In the genomic region with DNA sequence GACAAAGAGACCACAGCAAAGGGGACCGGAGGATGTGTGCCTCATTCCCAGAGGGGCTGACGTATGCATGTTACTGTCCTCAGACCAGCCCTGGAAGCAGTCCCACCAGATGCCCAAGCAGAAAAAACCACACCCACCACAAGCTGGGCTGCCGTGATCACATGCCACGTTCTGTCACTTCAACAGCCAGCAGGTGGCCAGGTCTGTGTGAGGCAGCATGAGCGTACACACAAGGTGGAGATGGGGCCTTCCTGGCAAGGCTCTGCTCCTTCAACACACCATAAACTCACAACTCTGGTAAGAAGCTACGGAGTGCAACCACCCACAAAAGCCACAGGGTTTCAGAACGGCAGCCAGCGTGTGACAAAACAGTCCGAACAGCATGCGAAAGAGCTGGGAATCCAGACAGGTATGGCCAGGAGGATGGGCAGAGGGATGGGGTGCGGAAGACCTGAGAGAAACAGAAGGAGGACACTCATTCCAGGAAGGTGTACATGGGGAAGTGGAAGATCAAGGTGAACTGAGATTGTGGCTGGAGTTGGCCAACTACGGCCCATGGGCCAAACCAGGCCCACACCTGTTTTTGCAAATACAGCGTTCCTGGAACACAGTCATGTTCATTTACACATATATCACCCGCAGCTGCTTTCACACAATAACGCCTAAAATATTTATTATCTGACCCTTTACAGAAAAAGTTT, we compare ENCODE assay signal across 8 cellular contexts. TPM values are rescaled to one million over a fixed set of nuclear protein-coding genes. Genes with fewer than 3 reads are reported as not detected.
DNase-seq lines count a peak whose midpoint lies in the region; ATAC-seq and TF ChIP-seq lines count a peak whose summit lies in the region.

No MANE protein-coding gene starts in this region.

- H3K36me3 Mint-ChIP-seq in activated T-helper 2 cell treated with anti-CD3 and anti-CD28 coated beads, Interferon-gamma antibody, Interleukin-2, Interleukin-4, amounts not matched to agents 10 μg/mL and 5 μg/mL and 100 μg/mL, durations not matched to agents 14 hours and 24 hours and 36 hours (ENCODE audit: low read depth), result peaks cover 75% of the 10 kb centered on the region
- H3K36me3 Mint-ChIP-seq in natural killer cell treated with Interleukin-12 subunit alpha and Interleukin-12 subunit beta and Interleukin-15 and Interleukin-18, amount 100 ng/mL, for 72 hours, result peaks cover 55% of the 10 kb centered on the region
- peaks cover 25% of the 10 kb centered on the region for H3K36me3 Mint-ChIP-seq in neural progenitor cell

- H3K36me3 ChIP-seq in neural progenitor cell, result peaks cover 8% of the 10 kb centered on the region

- H3K27me3 Mint-ChIP-seq in activated T-helper 2 cell treated with anti-CD3 and anti-CD28 coated beads, Interferon-gamma antibody, Interleukin-2, Interleukin-4, amounts not matched to agents 10 μg/mL and 5 μg/mL and 100 μg/mL, durations not matched to agents 14 hours and 24 hours and 36 hours (ENCODE audit: low read depth), result no peaks in the 10 kb centered on the region
- H3K27me3 Mint-ChIP-seq in natural killer cell treated with Interleukin-12 subunit alpha and Interleukin-12 subunit beta and Interleukin-15 and Interleukin-18, amount 100 ng/mL, for 72 hours, result no peaks in the 10 kb centered on the region
- peaks cover 2% of the 10 kb centered on the region for H3K27me3 Mint-ChIP-seq in neural progenitor cell (ENCODE audit: insufficient read depth, low read depth)

- no peaks in the 10 kb centered on the region for H3K27me3 ChIP-seq in neural progenitor cell

- H3K27ac ChIP-seq in neural progenitor cell, result no peak overlapping the region

- H4K20me1 ChIP-seq in neural progenitor cell (ENCODE audit: low read depth), result peaks cover 3% of the 10 kb centered on the region

- no peaks in the 10 kb centered on the region for H3K9me3 ChIP-seq in neural progenitor cell (ENCODE audit: low read depth)

- H2AFZ ChIP-seq in neural progenitor cell (replicated peaks), result no peak overlapping the region

- ATAC-seq in GM18502 (IDR thresholded peaks at IDR 0.05; ENCODE audit: poor library complexity, unreplicated experiment) (peak; percentile 87), HG02571 (IDR thresholded peaks at IDR 0.05; ENCODE audit: unreplicated experiment) (peak; percentile 80)
- peak; percentile 82 to 90 for ATAC-seq in natural killer cell treated with Interleukin-12 subunit alpha and Interleukin-12 subunit beta and Interleukin-15 and Interleukin-18, amount 100 ng/mL, for 72 hours

- H3K27ac Mint-ChIP-seq in activated T-helper 2 cell treated with anti-CD3 and anti-CD28 coated beads, Interferon-gamma antibody, Interleukin-2, Interleukin-4, amounts not matched to agents 10 μg/mL and 5 μg/mL and 100 μg/mL, durations not matched to agents 14 hours and 24 hours and 36 hours, result no peak overlapping the region
- H3K27ac Mint-ChIP-seq in natural killer cell treated with Interleukin-12 subunit alpha and Interleukin-12 subunit beta and Interleukin-15 and Interleukin-18, amount 100 ng/mL, for 72 hours, result peak overlapping the region in 1 of 2 donors; percentile 69
- no peak overlapping the region for H3K27ac Mint-ChIP-seq in neural progenitor cell

- no peaks in the 10 kb centered on the region for H3K79me2 ChIP-seq in neural progenitor cell (ENCODE audit: low read depth)

- peaks cover 42% of the 10 kb centered on the region for H3K4me1 Mint-ChIP-seq in activated T-helper 2 cell treated with anti-CD3 and anti-CD28 coated beads, Interferon-gamma antibody, Interleukin-2, Interleukin-4, amounts not matched to agents 10 μg/mL and 5 μg/mL and 100 μg/mL, durations not matched to agents 14 hours and 24 hours and 36 hours (ENCODE audit: low read depth)
- H3K4me1 Mint-ChIP-seq in natural killer cell treated with Interleukin-12 subunit alpha and Interleukin-12 subunit beta and Interleukin-15 and Interleukin-18, amount 100 ng/mL, for 72 hours (ENCODE audit: low read depth in 2 of 2), result peaks cover 31 to 42% of the 10 kb centered on the region in 2 donors
- no peaks in the 10 kb centered on the region for H3K4me1 Mint-ChIP-seq in neural progenitor cell

- H3K4me3 Mint-ChIP-seq in activated T-helper 2 cell treated with anti-CD3 and anti-CD28 coated beads, Interferon-gamma antibody, Interleukin-2, Interleukin-4, amounts not matched to agents 10 μg/mL and 5 μg/mL and 100 μg/mL, durations not matched to agents 14 hours and 24 hours and 36 hours (ENCODE audit: low read depth), result peak overlapping the region; percentile 41
- H3K4me3 Mint-ChIP-seq in natural killer cell treated with Interleukin-12 subunit alpha and Interleukin-12 subunit beta and Interleukin-15 and Interleukin-18, amount 100 ng/mL, for 72 hours, result peak overlapping the region; percentile 65
- no peak overlapping the region for H3K4me3 Mint-ChIP-seq in neural progenitor cell

- intact Hi-C loops in activated T-helper 2 cell treated with anti-CD3 and anti-CD28 coated beads, Interferon-gamma antibody, Interleukin-2, Interleukin-4, amounts not matched to agents 10 μg/mL and 5 μg/mL and 100 μg/mL, durations not matched to agents 14 hours and 24 hours and 36 hours (cut with micrococcal nuclease), result loop anchor here (1.0 to 10.0 kb wide), 3 partner anchors 28 to 416 kb away; a partner anchor contains a TSS
- intact Hi-C loops in lower leg skin (cut with DNase I; ENCODE audit: low total_unique reads), result no loop called here

- no peaks in the 10 kb centered on the region for H3K4me1 ChIP-seq in neural progenitor cell

- H3K9me3 Mint-ChIP-seq in activated T-helper 2 cell treated with anti-CD3 and anti-CD28 coated beads, Interferon-gamma antibody, Interleukin-2, Interleukin-4, amounts not matched to agents 10 μg/mL and 5 μg/mL and 100 μg/mL, durations not matched to agents 14 hours and 24 hours and 36 hours, result no peaks in the 10 kb centered on the region
- H3K9me3 Mint-ChIP-seq in natural killer cell treated with Interleukin-12 subunit alpha and Interleukin-12 subunit beta and Interleukin-15 and Interleukin-18, amount 100 ng/mL, for 72 hours, result no peaks in the 10 kb centered on the region
- no peaks in the 10 kb centered on the region for H3K9me3 Mint-ChIP-seq in neural progenitor cell

- H3F3A ChIP-seq in neural progenitor cell (ENCODE audit: low read depth), result peaks cover 7% of the 10 kb centered on the region

- TF ChIP-seq CTCF in lower leg skin (IDR thresholded peaks at IDR 0.05), result no peak
- no peak for TF ChIP-seq CTCF in neural progenitor cell (IDR thresholded peaks at IDR 0.05)

- peak; percentile 22 for DNase-seq in NCI-H2107 (lab: John Stamatoyannopoulos, UW)
- DNase-seq in activated T-helper 2 cell treated with anti-CD3 and anti-CD28 coated beads, Interferon-gamma antibody, Interleukin-2, Interleukin-4, amounts not matched to agents 10 μg/mL and 5 μg/mL and 100 μg/mL, durations not matched to agents 14 hours and 24 hours and 36 hours (ENCODE audit: low spot score), result peak; percentile 60
- DNase-seq in natural killer cell treated with Interleukin-12 subunit alpha and Interleukin-12 subunit beta and Interleukin-15 and Interleukin-18, amount 100 ng/mL, for 72 hours (ENCODE audit: low spot score), result no peak
- no peak for DNase-seq in HPDE6-E6E7 (ENCODE audit: extremely low spot score)
- no peak for DNase-seq in lower leg skin (ENCODE audit: low spot score in 2 of 2)
- no peak for DNase-seq in neural progenitor cell (ENCODE audit: low spot score)

- H3K9ac ChIP-seq in neural progenitor cell, result no peak overlapping the region

- WGBS in lower leg skin, 2 donors, result 74 to 80% methylated on average over 15 of the region's 15 CpGs

- H3K4me3 ChIP-seq in lower leg skin (ENCODE audit: low read depth, poor library complexity, severe bottlenecking) (no peak overlapping the region), neural progenitor cell (no peak overlapping the region)

- no peak overlapping the region for H3K4me2 ChIP-seq in neural progenitor cell

- no peak for TF ChIP-seq POLR2A in lower leg skin (IDR thresholded peaks at IDR 0.05)

RNA-seq across cellular contexts. Expression of a gene that starts 27.9 kb away (rescaled TPM):
- total RNA-seq in activated T-helper 2 cell treated with anti-CD3 and anti-CD28 coated beads, Interferon-gamma antibody, Interleukin-2, Interleukin-4, amounts not matched to agents 10 μg/mL and 5 μg/mL and 100 μg/mL, durations not matched to agents 14 hours and 24 hours and 36 hours, result 54.5 and 58.1 TPM in 2 replicates
- 10 to 100 TPM; 65.4 to 83.4 TPM for total RNA-seq in natural killer cell treated with Interleukin-12 subunit alpha and Interleukin-12 subunit beta and Interleukin-15 and Interleukin-18, amount 100 ng/mL, for 72 hours
- 10 to 100 TPM; 57.0 to 98.8 (median 81.4) TPM for total RNA-seq in lower leg skin
- total RNA-seq in neural progenitor cell (ENCODE audit: low replicate concordance), result 52.3 and 54.4 TPM in 2 replicates

RNA-seq across cellular contexts. Expression of a gene that starts 46.2 kb away (rescaled TPM):
- 0.28 TPM in 1 of 2 replicates, not detected in the other for total RNA-seq in activated T-helper 2 cell treated with anti-CD3 and anti-CD28 coated beads, Interferon-gamma antibody, Interleukin-2, Interleukin-4, amounts not matched to agents 10 μg/mL and 5 μg/mL and 100 μg/mL, durations not matched to agents 14 hours and 24 hours and 36 hours
- total RNA-seq in natural killer cell treated with Interleukin-12 subunit alpha and Interleukin-12 subunit beta and Interleukin-15 and Interleukin-18, amount 100 ng/mL, for 72 hours, result not detected
- total RNA-seq in lower leg skin, result not detected
- not detected in 2 replicates for total RNA-seq in neural progenitor cell (ENCODE audit: low replicate concordance)

RNA-seq across cellular contexts. Expression of a gene that starts 56.1 kb away (rescaled TPM):
- 16.7 and 19.9 TPM in 2 replicates for total RNA-seq in activated T-helper 2 cell treated with anti-CD3 and anti-CD28 coated beads, Interferon-gamma antibody, Interleukin-2, Interleukin-4, amounts not matched to agents 10 μg/mL and 5 μg/mL and 100 μg/mL, durations not matched to agents 14 hours and 24 hours and 36 hours
- 10 to 100 TPM in 1 of 2 donors, 1 to 10 TPM in 1; 7.3 to 21.0 TPM for total RNA-seq in natural killer cell treated with Interleukin-12 subunit alpha and Interleukin-12 subunit beta and Interleukin-15 and Interleukin-18, amount 100 ng/mL, for 72 hours
- total RNA-seq in lower leg skin (10 to 100 TPM in 3 of 4 donors, 1 to 10 TPM in 1; 8.0 to 14.2 (median 12.0) TPM), neural progenitor cell (ENCODE audit: low replicate concordance) (71.8 and 101 TPM in 2 replicates)

RNA-seq across cellular contexts. Expression of a gene that starts 56.3 kb away (rescaled TPM):
- total RNA-seq in activated T-helper 2 cell treated with anti-CD3 and anti-CD28 coated beads, Interferon-gamma antibody, Interleukin-2, Interleukin-4, amounts not matched to agents 10 μg/mL and 5 μg/mL and 100 μg/mL, durations not matched to agents 14 hours and 24 hours and 36 hours, result 0.09 TPM in 1 of 2 replicates, not detected in the other
- not detected for total RNA-seq in natural killer cell treated with Interleukin-12 subunit alpha and Interleukin-12 subunit beta and Interleukin-15 and Interleukin-18, amount 100 ng/mL, for 72 hours
- total RNA-seq in lower leg skin, result 1 to 10 TPM in 1 of 4 donors, under 1 TPM in 1, not detected in 2; 0.71 to 1.0 TPM
- 0.11 and 0.12 TPM in 2 replicates for total RNA-seq in neural progenitor cell (ENCODE audit: low replicate concordance)

Comparison
In these comparisons a context has a peak if more than half of its experiments do, and no peak if none do; other contexts are left out.
1. DNase-seq: peak in NCI-H2107 (single experiment) and activated T-helper 2 cell treated with anti-CD3 and anti-CD28 coated beads, Interferon-gamma antibody, Interleukin-2, Interleukin-4, amounts not matched to agents 10 μg/mL and 5 μg/mL and 100 μg/mL, durations not matched to agents 14 hours and 24 hours and 36 hours (single experiment); none in natural killer cell treated with Interleukin-12 subunit alpha and Interleukin-12 subunit beta and Interleukin-15 and Interleukin-18, amount 100 ng/mL, for 72 hours (single experiment), HPDE6-E6E7 (single experiment), lower leg skin (0 of 2) and neural progenitor cell (single experiment).
2. Peak in every context shown above with its lines, with median percentiles within 50 percentile points of each other: ATAC-seq.